ENCODE assay signal across 8 cellular contexts in the genomic region with DNA sequence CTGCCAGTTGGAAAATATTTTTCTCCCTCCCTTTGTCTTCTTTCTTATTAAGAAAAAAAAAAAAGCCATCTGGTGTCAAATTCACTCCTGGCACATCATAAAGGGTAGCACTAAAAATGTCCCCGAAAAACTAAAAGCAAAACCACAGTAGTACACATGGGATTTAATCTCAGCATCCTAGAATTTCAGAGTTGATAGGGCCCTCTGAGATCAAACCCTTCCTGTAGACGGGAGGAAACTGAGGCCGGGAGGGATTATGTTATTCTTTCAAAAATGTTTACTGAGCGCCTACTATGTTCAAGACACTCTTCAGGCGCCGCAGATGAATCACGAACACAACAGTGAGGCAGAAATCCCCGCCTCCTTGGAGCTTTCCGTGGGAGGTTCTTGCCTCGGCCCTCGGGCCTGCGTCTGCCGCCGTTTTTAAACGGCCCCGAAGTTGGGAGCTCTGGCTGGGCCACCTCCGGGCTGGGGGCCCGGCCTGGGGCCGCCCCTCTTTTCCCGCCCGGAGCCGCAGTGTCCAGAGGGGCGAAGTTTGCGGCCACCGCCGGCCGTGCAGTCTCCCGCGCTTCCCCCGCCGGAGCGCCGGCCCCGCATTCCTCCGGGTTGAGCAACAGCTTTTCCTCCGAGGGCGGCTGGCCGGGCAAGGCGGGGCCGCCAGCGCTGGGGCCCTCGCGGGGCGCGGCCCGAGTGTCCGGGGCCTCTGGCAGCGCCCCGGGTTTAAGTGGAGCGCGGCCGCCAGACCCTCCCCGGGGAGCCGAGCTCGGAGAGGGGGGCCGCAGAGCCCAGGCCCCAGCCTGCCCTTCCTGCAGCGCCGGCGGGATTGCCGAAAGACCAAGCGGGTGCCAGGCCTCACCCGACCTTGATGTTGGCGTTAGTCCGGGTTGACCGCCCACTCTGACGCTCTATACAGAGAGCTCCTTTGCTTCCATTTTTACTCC. TPM values are rescaled to one million over a fixed set of nuclear protein-coding genes. Genes with fewer than 3 reads are reported as not detected.
DNase-seq lines count a peak whose midpoint lies in the region; ATAC-seq lines count a peak whose summit lies in the region.

No MANE protein-coding gene starts in this region.

- H3K27ac ChIP-seq in cingulate gyrus (ENCODE audit: low read depth, low read length), result peak overlapping the region; percentile 89

- intact Hi-C loops in left colon (cut with DNase I, micrococcal nuclease), result no loop called here

- DNase-seq in COLO668 (lab: John Stamatoyannopoulos, UW; ENCODE audit: unreplicated experiment) (peak; percentile 28), HuH-7 (ENCODE audit: low spot score) (peak; percentile 89), left colon (peak; percentile 70 to 72), NCI-H1417 (lab: John Stamatoyannopoulos, UW) (no peak)
- peak; percentile 63 for DNase-seq in activated CD4-positive, CD25-positive, alpha-beta regulatory T cell treated with anti-CD3 and anti-CD28 coated beads, Interleukin-2, amount 50 U/mL, for 72 hours
- peak; percentile 53 to 57 for DNase-seq in stimulated activated CD4-positive, alpha-beta T cell treated with anti-CD3 and anti-CD28 coated beads, Interleukin-2, amount 100 ng/mL, for 48 hours

- ATAC-seq in GM21423 (IDR thresholded peaks at IDR 0.05; ENCODE audit: unreplicated experiment), result peak; percentile 57
- ATAC-seq in left colon, result peak; percentile 96

RNA-seq across cellular contexts. Expression of gene CTDSP2, which starts 18.6 kb away (rescaled TPM):
- 100 to 1,000 TPM; 152 to 254 TPM for total RNA-seq in left colon

RNA-seq across cellular contexts. Expression of gene AVIL, which starts 46.5 kb away (rescaled TPM):
- total RNA-seq in left colon, result 1 to 10 TPM; 7.5 to 7.7 TPM

Comparison
In these comparisons a context has a peak if more than half of its experiments do, and no peak if none do; other contexts are left out.
1. DNase-seq: peak in COLO668 (single experiment), HuH-7 (single experiment), activated CD4-positive, CD25-positive, alpha-beta regulatory T cell treated with anti-CD3 and anti-CD28 coated beads, Interleukin-2, amount 50 U/mL, for 72 hours (single experiment), left colon (2 of 2) and stimulated activated CD4-positive, alpha-beta T cell treated with anti-CD3 and anti-CD28 coated beads, Interleukin-2, amount 100 ng/mL, for 48 hours (2 of 2); none in NCI-H1417 (0 of 3).